In the genomic region with DNA sequence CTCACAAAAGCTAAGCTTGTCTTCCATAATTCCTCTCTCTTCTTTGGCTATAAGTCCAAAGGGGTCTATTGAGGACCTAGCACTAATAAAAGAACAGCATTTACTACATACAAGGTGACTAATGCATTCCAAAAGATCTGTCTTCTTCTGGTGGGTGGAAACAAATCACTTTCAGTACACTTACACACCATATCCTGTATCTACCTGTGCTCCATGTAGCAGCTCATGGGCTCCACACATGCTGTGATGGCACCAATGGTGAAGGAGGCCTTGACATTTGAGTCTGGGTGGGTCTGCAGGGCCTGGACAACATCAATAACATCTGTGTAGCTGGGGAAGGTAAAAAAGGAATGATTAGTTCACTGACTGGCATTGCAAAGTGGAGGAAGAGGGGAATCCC, we compare ENCODE assay signal across 21 cellular contexts.
"Had no signal": no experiment of that assay in that cellular context is flagged by ENCODE, and none has a peak within 500 bp of the region (broad histone marks: within the 10 kb centered on the region; RNA-seq: fewer than 3 reads in every experiment).

No MANE protein-coding gene starts in this region.

- ATAC-seq: HepG2, Panc1 had no signal

- H3K27me3 ChIP-seq: MG63 had no signal

- H3K27ac ChIP-seq: RWPE1 had no signal

- H3K4me3 ChIP-seq: MG63 had no signal

- H3K36me3 ChIP-seq: MG63 had no signal

- DNase-seq: IMR-90, Karpas-422, KG1, MG63, NCI-H1092, NCI-H1105 treated with DMSO at 0.1 percent for 48 hours, NCI-H1417 treated with DMSO at 0.1 percent for 48 hours, NCI-H146, NCI-H1694 treated with DMSO at 0.1 percent for 48 hours, NCI-H1930, NCI-H2081, NCI-H2107, NCI-H2227 treated with DMSO at 0.1 percent for 48 hours, NCI-H524, NCI-H69, NCI-H774, SHP77, SK-N-SH had no signal

- H3K4me2 ChIP-seq: SK-N-SH had no signal

- H3K9me2 ChIP-seq: SK-N-SH had no signal

- H3K9me3 ChIP-seq: MG63, SK-N-SH had no signal

- H3K9ac ChIP-seq: SK-N-SH had no signal
